Comparison of ENCODE assay signal across 8 cellular contexts in the genomic region with DNA sequence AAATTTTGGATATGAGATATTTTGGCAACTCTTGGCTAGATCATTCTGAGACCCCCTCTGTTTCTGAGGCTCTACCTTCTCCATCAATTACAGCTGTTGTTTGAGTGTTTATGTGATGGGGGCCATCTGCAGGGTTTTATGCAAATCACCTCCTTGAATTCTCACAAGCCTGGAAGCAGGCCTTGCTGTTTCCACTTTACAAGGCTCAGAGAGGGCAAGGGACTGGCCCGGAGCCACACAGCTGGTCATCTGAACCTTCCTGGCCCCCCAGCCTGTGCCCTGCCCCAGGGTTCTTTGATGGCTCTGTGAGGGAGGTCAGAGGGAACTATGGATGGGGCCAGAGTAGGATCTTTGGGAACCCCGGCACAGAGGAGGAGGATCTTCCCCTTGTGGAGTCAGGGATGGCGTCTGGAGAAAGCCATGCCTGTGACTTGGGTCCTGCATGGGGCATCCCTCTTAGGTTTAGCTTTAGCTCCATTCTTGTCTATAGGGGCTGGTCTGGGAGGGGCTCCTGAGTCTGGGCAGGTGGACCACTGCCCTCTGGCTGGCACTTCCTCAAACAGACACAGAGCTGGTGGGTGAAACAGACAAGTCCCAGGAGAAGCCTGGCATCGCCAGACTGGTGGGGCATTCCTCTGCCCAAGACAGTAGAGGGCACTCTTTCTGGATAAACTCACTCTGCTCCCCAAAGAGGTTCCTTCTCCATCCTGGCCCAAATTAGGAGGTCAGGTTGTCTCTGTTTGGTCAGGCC. TPM values are rescaled to one million over a fixed set of nuclear protein-coding genes. Genes with fewer than 3 reads are reported as not detected.
DNase-seq lines count a peak whose midpoint lies in the region; ATAC-seq and TF ChIP-seq lines count a peak whose summit lies in the region.

No MANE protein-coding gene starts in this region.

- peak; percentile 15 for TF ChIP-seq POLR2A in GM18951 (IDR thresholded peaks at IDR 0.05; ENCODE audit: extremely low read depth, insufficient read depth, insufficient read length)
- TF ChIP-seq POLR2A in lower leg skin (IDR thresholded peaks at IDR 0.05) = no peak

- no peak for TF ChIP-seq CTCF in CD14-positive monocyte (IDR thresholded peaks at IDR 0.05)
- no peak for TF ChIP-seq CTCF in lower leg skin (IDR thresholded peaks at IDR 0.05)
- no peak for TF ChIP-seq CTCF in hepatocyte (IDR thresholded peaks at IDR 0.05; ENCODE audit: poor library complexity)

- H3K4me3 ChIP-seq in lower leg skin (ENCODE audit: low read depth, poor library complexity, severe bottlenecking) (no peak overlapping the region), hepatocyte (no peak overlapping the region)

- no peaks in the 10 kb centered on the region for H3K9me2 ChIP-seq in hepatocyte (replicated peaks; ENCODE audit: insufficient read depth)

- no peaks in the 10 kb centered on the region for H3K9me3 ChIP-seq in hepatocyte (ENCODE audit: low read depth)

- no peak overlapping the region for H3K27ac ChIP-seq in hepatocyte

- intact Hi-C loops in CD14-positive monocyte (cut with micrococcal nuclease) = no loop called here
- intact Hi-C loops in lower leg skin (cut with DNase I; ENCODE audit: low total_unique reads) = no loop called here

- in situ Hi-C loops in GM18951 (cut with MboI; ENCODE audit: low sequenced_read_pairs, unreplicated experiment) = no loop called here

- H3K4me1 Mint-ChIP-seq in CD14-positive monocyte = peaks cover 39% of the 10 kb centered on the region
- H3K4me1 Mint-ChIP-seq in activated CD8-positive, alpha-beta memory T cell treated with anti-CD3 and anti-CD28 coated beads, Interleukin-2, amount 10 ng/mL, durations not matched to agents 7 days and 5 days = peaks cover 85% of the 10 kb centered on the region

- ATAC-seq in activated CD8-positive, alpha-beta memory T cell treated with anti-CD3 and anti-CD28 coated beads, Interleukin-2, amount 10 ng/mL, durations not matched to agents 7 days and 5 days = no peak
- no peak for ATAC-seq in HG03439 (IDR thresholded peaks at IDR 0.05; ENCODE audit: unreplicated experiment)
- no peak for ATAC-seq in GM21529 (IDR thresholded peaks at IDR 0.05; ENCODE audit: unreplicated experiment)

- CTCF ChIA-PET in activated CD8-positive, alpha-beta memory T cell treated with anti-CD3 and anti-CD28 coated beads, Interleukin-2, amount 10 ng/mL, durations not matched to agents 7 days and 5 days (lab: Charles Lee) = interaction anchor here (1.1 to 2.7 kb wide), 7 partner anchors 18 to 249 kb away, joined by 3 to 7 read pairs (median 4); a partner anchor contains a TSS

- 83 to 93% methylated on average over 4 of the region's 4 CpGs for WGBS in lower leg skin, 2 donors
- whole genome bisulfite sequencing in hepatocyte (ENCODE audit: low lambda C conversion rate, missing lambda C conversion rate) = 95% methylated on average over 4 of the region's 4 CpGs

- no peaks in the 10 kb centered on the region for H3K36me3 ChIP-seq in hepatocyte (replicated peaks; ENCODE audit: insufficient read depth, low read depth)

- H3K27ac Mint-ChIP-seq in CD14-positive monocyte = peak overlapping the region in 1 of 7 donors; percentile 41
- H3K27ac Mint-ChIP-seq in activated CD8-positive, alpha-beta memory T cell treated with anti-CD3 and anti-CD28 coated beads, Interleukin-2, amount 10 ng/mL, durations not matched to agents 7 days and 5 days = no peak overlapping the region

- H3K27me3 Mint-ChIP-seq in CD14-positive monocyte (ENCODE audit: low read depth in 3 of 3) = peaks cover 26 to 35% (median 29%) of the 10 kb centered on the region in 3 donors
- H3K27me3 Mint-ChIP-seq in activated CD8-positive, alpha-beta memory T cell treated with anti-CD3 and anti-CD28 coated beads, Interleukin-2, amount 10 ng/mL, durations not matched to agents 7 days and 5 days = no peaks in the 10 kb centered on the region

- DNase-seq in CD14-positive monocyte (ENCODE audit: low spot score) = peak; percentile 35
- DNase-seq in activated CD8-positive, alpha-beta memory T cell treated with anti-CD3 and anti-CD28 coated beads, Interleukin-2, amount 10 ng/mL, durations not matched to agents 7 days and 5 days = peak; percentile 28
- peak; percentile 9 to 82 for DNase-seq in lower leg skin (ENCODE audit: low spot score in 2 of 2)
- DNase-seq in occipital lobe (lab: John Stamatoyannopoulos, UW) = no peak
- no peak for DNase-seq in hepatocyte (ENCODE audit: low spot score)

- no peaks in the 10 kb centered on the region for H4K20me1 ChIP-seq in hepatocyte (ENCODE audit: insufficient read depth, poor library complexity, severe bottlenecking)

- no peak overlapping the region for H2AFZ ChIP-seq in hepatocyte

- H3K4me3 Mint-ChIP-seq in CD14-positive monocyte = no peak overlapping the region
- H3K4me3 Mint-ChIP-seq in activated CD8-positive, alpha-beta memory T cell treated with anti-CD3 and anti-CD28 coated beads, Interleukin-2, amount 10 ng/mL, durations not matched to agents 7 days and 5 days = no peak overlapping the region

- peaks cover 0 to 16% (median 3%) of the 10 kb centered on the region in 7 donors for H3K9me3 Mint-ChIP-seq in CD14-positive monocyte
- peaks cover 5% of the 10 kb centered on the region for H3K9me3 Mint-ChIP-seq in activated CD8-positive, alpha-beta memory T cell treated with anti-CD3 and anti-CD28 coated beads, Interleukin-2, amount 10 ng/mL, durations not matched to agents 7 days and 5 days (ENCODE audit: low read depth)

- H3K79me2 ChIP-seq in hepatocyte = no peaks in the 10 kb centered on the region

- H3K27me3 ChIP-seq in hepatocyte = no peaks in the 10 kb centered on the region

- no peak overlapping the region for H3K4me2 ChIP-seq in hepatocyte

- no peaks in the 10 kb centered on the region for H3K4me1 ChIP-seq in hepatocyte (ENCODE audit: insufficient read depth)

- peaks cover 0 to 3% of the 10 kb centered on the region in 2 donors for H3K36me3 Mint-ChIP-seq in CD14-positive monocyte
- H3K36me3 Mint-ChIP-seq in activated CD8-positive, alpha-beta memory T cell treated with anti-CD3 and anti-CD28 coated beads, Interleukin-2, amount 10 ng/mL, durations not matched to agents 7 days and 5 days = peaks cover 45% of the 10 kb centered on the region

RNA-seq across cellular contexts. Expression of a gene that starts 26.2 kb away (rescaled TPM):
- 1 to 10 TPM; 1.0 to 1.7 TPM for polyA plus RNA-seq in CD14-positive monocyte
- total RNA-seq in activated CD8-positive, alpha-beta memory T cell treated with anti-CD3 and anti-CD28 coated beads, Interleukin-2, amount 10 ng/mL, durations not matched to agents 7 days and 5 days = 10 to 100 TPM; 24.6 to 38.0 TPM
- under 1 TPM; 0.15 to 0.58 (median 0.37) TPM for total RNA-seq in lower leg skin
- total RNA-seq in occipital lobe = not detected
- total RNA-seq in hepatocyte = 0.10 and 0.16 TPM in 2 replicates
- polyA plus RNA-seq in hepatocyte = not detected in 2 replicates

Comparison
In these comparisons a context has a peak if more than half of its experiments do, and no peak if none do; other contexts are left out.
1. DNase-seq: peak in CD14-positive monocyte (single experiment), activated CD8-positive, alpha-beta memory T cell treated with anti-CD3 and anti-CD28 coated beads, Interleukin-2, amount 10 ng/mL, durations not matched to agents 7 days and 5 days (single experiment) and lower leg skin (2 of 2); none in occipital lobe (single experiment) and hepatocyte (single experiment).
2. RNA of a gene that starts 26.2 kb away (total RNA-seq): 24.6 to 38.0 TPM in activated CD8-positive, alpha-beta memory T cell treated with anti-CD3 and anti-CD28 coated beads, Interleukin-2, amount 10 ng/mL, durations not matched to agents 7 days and 5 days; 0.15 to 0.58 TPM in lower leg skin, 0.10 to 0.16 TPM in hepatocyte and not detected in occipital lobe (single experiment); every median in the first group is over 10 times any median in the second.